ENCODE assay signal across 2 cellular contexts in genomic region chr19:50263176-50263575, GRCh38.
TF ChIP-seq lines count a peak whose summit lies in the region.

No MANE protein-coding gene starts in this region.

TF ChIP-seq in HepG2, 621 proteins besides CTCF, POLR2A, EP300 and RAD21:
- TF ChIP-seq ZBTB33 (CRISPR knock-in tag; IDR thresholded peaks at IDR 0.05) (peak; percentile 59; the same call in 1 of the 2 replicates), ZGPAT (CRISPR knock-in tag; IDR thresholded peaks at IDR 0.05) (no peak), TERF1 (CRISPR knock-in tag; IDR thresholded peaks at IDR 0.05) (no peak), MAZ (IDR thresholded peaks at IDR 0.05; ENCODE audit: borderline replicate concordance, low read depth, low read length) (no peak), MAZ (CRISPR knock-in tag; IDR thresholded peaks at IDR 0.05; ENCODE audit: low read depth) (no peak), MAF1 (CRISPR knock-in tag; IDR thresholded peaks at IDR 0.05; ENCODE audit: borderline replicate concordance) (no peak), ZNF629 (CRISPR knock-in tag; conservative IDR thresholded peaks at IDR 0.05) (peak; percentile 69), ZNF136 (CRISPR knock-in tag; IDR thresholded peaks at IDR 0.05; ENCODE audit: low read depth) (no peak)

TF ChIP-seq in K562, 482 proteins besides CTCF, POLR2A, EP300 and RAD21:
- TF ChIP-seq OTX1 (CRISPR knock-in tag; IDR thresholded peaks at IDR 0.05) (no peak), E2F8 (IDR thresholded peaks at IDR 0.05; ENCODE audit: low read depth, partially characterized antibody) (no peak), SMARCA4 (IDR thresholded peaks at IDR 0.05) (no peak), ILF3 (IDR thresholded peaks at IDR 0.05; ENCODE audit: borderline replicate concordance) (no peak), RBM25 (IDR thresholded peaks at IDR 0.05; ENCODE audit: low read depth, low read length, severe bottlenecking) (peak; percentile 34), HMGN3 (IDR thresholded peaks at IDR 0.05; ENCODE audit: borderline replicate concordance, extremely low read depth, insufficient read length, low read depth, low read length) (no peak), SOX6 (IDR thresholded peaks at IDR 0.05) (no peak), TOE1 (IDR thresholded peaks at IDR 0.05; ENCODE audit: borderline replicate concordance) (no peak), TOE1 (CRISPR knock-in tag; IDR thresholded peaks at IDR 0.05; ENCODE audit: borderline replicate concordance, low read depth) (no peak), ZBTB33 (CRISPR knock-in tag; IDR thresholded peaks at IDR 0.05) (0 out of 2 replicates have a peak, but pooled peaks have one; percentile 26), PTTG1 (tag; IDR thresholded peaks at IDR 0.05; ENCODE audit: low read depth) (no peak), MNT (conservative IDR thresholded peaks at IDR 0.05) (no peak)
